In genomic region chr19:7995756-7996155, GRCh38 we compare ENCODE assay signal across 25 cellular contexts. TPM values are rescaled to one million over a fixed set of nuclear protein-coding genes. Genes with fewer than 3 reads are reported as not detected.
DNase-seq lines count a peak whose midpoint lies in the region; ATAC-seq and TF ChIP-seq lines count a peak whose summit lies in the region.
"Had no signal": no experiment of that assay in that cellular context is flagged by ENCODE, and none has a peak within 500 bp of the region (broad histone marks: within the 10 kb centered on the region; RNA-seq: fewer than 3 reads in every experiment).

No MANE protein-coding gene starts in this region.

- H4K20me1 ChIP-seq in BLaER1 (peaks cover 100% of the 10 kb centered on the region), GM23338 (replicated peaks; ENCODE audit: insufficient read depth) (peaks cover 93% of the 10 kb centered on the region), osteoblast (ENCODE audit: insufficient read depth, low read length) (peaks cover 82% of the 10 kb centered on the region)

- H3K27ac ChIP-seq in BLaER1 (no peak overlapping the region), GM23338 (ENCODE audit: low read depth) (peak overlapping the region; percentile 46; the same call in 1 of the 2 replicates), osteoblast (ENCODE audit: low read depth, low read length) (no peak overlapping the region)
- H3K27ac ChIP-seq: HL-60, SJSA1 had no signal

- no peak for TF ChIP-seq CTCF in GM23338 (conservative IDR thresholded peaks at IDR 0.05; ENCODE audit: low read depth in 2 of 2)
- no peak for TF ChIP-seq CTCF in brain (conservative IDR thresholded peaks at IDR 0.05)
- TF ChIP-seq CTCF in osteoblast (IDR thresholded peaks at IDR 0.05; ENCODE audit: extremely low read depth, low read depth, low read length) = no peak

- H3F3A ChIP-seq in GM23338 (replicated peaks; ENCODE audit: low read depth) = peaks cover 7% of the 10 kb centered on the region; the same call in 1 of the 2 replicates

- H3K4me3 ChIP-seq in BLaER1 (no peak overlapping the region), GM23338 (no peak overlapping the region), osteoblast (ENCODE audit: insufficient read depth, low read length) (no peak overlapping the region)
- H3K4me3 ChIP-seq: SJSA1 had no signal

- H3K27ac Mint-ChIP-seq in GM23338 = no peak overlapping the region
- H3K27ac Mint-ChIP-seq in brain = peak overlapping the region in 3 of 5 experiments; percentile 25 to 35 (median 29)
- H3K27ac Mint-ChIP-seq: B cell had no signal

- peaks cover 4% of the 10 kb centered on the region for H3K27me3 Mint-ChIP-seq in GM23338 (ENCODE audit: insufficient read depth, low read depth, poor library complexity)
- peaks cover 3% of the 10 kb centered on the region for H3K27me3 Mint-ChIP-seq in brain
- H3K27me3 Mint-ChIP-seq: B cell; CD4-positive, CD25-positive, alpha-beta regulatory T cell had no signal

- H3K4me2 ChIP-seq in BLaER1 (peak overlapping the region; percentile 66; the same call in 1 of the 2 replicates), GM23338 (no peak overlapping the region), osteoblast (ENCODE audit: insufficient read depth, low read length) (no peak overlapping the region)

- H3K4me1 ChIP-seq in BLaER1 (peaks cover 70% of the 10 kb centered on the region), GM23338 (ENCODE audit: insufficient read depth) (peaks cover 22% of the 10 kb centered on the region), osteoblast (ENCODE audit: insufficient read depth, low read length) (peaks cover 13% of the 10 kb centered on the region)

- no peak overlapping the region for H2AFZ ChIP-seq in GM23338
- no peak overlapping the region for H2AFZ ChIP-seq in osteoblast (ENCODE audit: low read length)

- peaks cover 44% of the 10 kb centered on the region for H3K4me1 Mint-ChIP-seq in GM23338
- peaks cover 55% of the 10 kb centered on the region for H3K4me1 Mint-ChIP-seq in brain

- H3K9me2 ChIP-seq in GM23338 (ENCODE audit: insufficient read depth) = no peaks in the 10 kb centered on the region

- ATAC-seq in GM23338 (no peak), left lobe of liver (peak; percentile 27)
- ATAC-seq: PC-3 had no signal

- H3K27me3 ChIP-seq in BLaER1 (no peaks in the 10 kb centered on the region), GM23338 (ENCODE audit: insufficient read depth) (no peaks in the 10 kb centered on the region), osteoblast (ENCODE audit: insufficient read depth, low read length) (no peaks in the 10 kb centered on the region)
- H3K27me3 ChIP-seq: SJSA1 had no signal

- H3K79me2 ChIP-seq in GM23338 (replicated peaks; ENCODE audit: insufficient read depth) (peaks cover 100% of the 10 kb centered on the region), osteoblast (ENCODE audit: insufficient read depth, low read length) (peaks cover 96% of the 10 kb centered on the region)

- peaks cover 71% of the 10 kb centered on the region for H3K36me3 ChIP-seq in BLaER1
- peaks cover 10% of the 10 kb centered on the region for H3K36me3 ChIP-seq in GM23338 (ENCODE audit: insufficient read depth)
- peaks cover 18% of the 10 kb centered on the region for H3K36me3 ChIP-seq in osteoblast (ENCODE audit: insufficient read depth, low read length)

- H3K4me3 Mint-ChIP-seq in GM23338 = no peak overlapping the region
- no peak overlapping the region for H3K4me3 Mint-ChIP-seq in brain
- H3K4me3 Mint-ChIP-seq: B cell had no signal

- no peaks in the 10 kb centered on the region for H3K9me3 ChIP-seq in BLaER1
- H3K9me3 ChIP-seq in osteoblast (ENCODE audit: low read depth, low read length) = no peaks in the 10 kb centered on the region
- H3K9me3 ChIP-seq: SJSA1 had no signal

- DNase-seq in GM23338 (ENCODE audit: low spot score) (no peak), left lobe of liver (ENCODE audit: low spot score) (no peak), osteoblast (ENCODE audit: insufficient read length, low spot score, missing footprints) (no peak), C1 segment of cervical spinal cord (lab: John Stamatoyannopoulos, UW) (no peak), NCI-H187 treated with DMSO at 0.1 percent for 48 hours (lab: John Stamatoyannopoulos, UW) (no peak), DMS114 treated with DMSO at 0.1 percent for 48 hours (lab: John Stamatoyannopoulos, UW; ENCODE audit: unreplicated experiment) (no peak)
- DNase-seq: CD4-positive, CD25-positive, alpha-beta regulatory T cell; HCEC 1CT; NCI-H1048; NCI-H1417; NCI-H1694 treated with DMSO at 0.1 percent for 48 hours; NCI-H2081 treated with DMSO at 0.1 percent for 48 hours; NCI-H446; NCI-H524 treated with DMSO at 0.1 percent for 48 hours; NCI-H774; PC-3; Right ventricle myocardium superior had no signal

- peaks cover 30% of the 10 kb centered on the region for H3K36me3 Mint-ChIP-seq in GM23338 (ENCODE audit: low read depth)
- H3K36me3 Mint-ChIP-seq in brain = peaks cover 38% of the 10 kb centered on the region

- H3K9me3 Mint-ChIP-seq in GM23338 (no peaks in the 10 kb centered on the region), brain (no peaks in the 10 kb centered on the region)
- H3K9me3 Mint-ChIP-seq: CD4-positive, CD25-positive, alpha-beta regulatory T cell had no signal

- H3K9ac ChIP-seq in BLaER1 = no peak overlapping the region

TF ChIP-seq in GM23338, 12 proteins besides CTCF, POLR2A, EP300 and RAD21 (continues in another document):
- TF ChIP-seq ZNF462 (CRISPR knock-in tag; IDR thresholded peaks at IDR 0.05) = no peak
- TF ChIP-seq EZH2 (IDR thresholded peaks at IDR 0.05; ENCODE audit: low read depth, unreplicated experiment) = no peak

RNA-seq across cellular contexts. Expression of gene ELAVL1, which starts 9.7 kb away (rescaled TPM):
- total RNA-seq in GM23338 (2014; rRNA removed; shearing (Covaris generic)) = 118 and 143 TPM in 2 replicates
- polyA plus RNA-seq in GM23338 (2016; fragmentation: Nextera tagmentation; extraction: Ambion mirVana) = 74.1 and 81.6 TPM in 2 replicates
- polyA plus RNA-seq in brain (ENCODE audit: insufficient read depth, low read depth, low replicate concordance) = 116 TPM
- 28.6 TPM for total RNA-seq in left lobe of liver
- 23.0 and 25.7 TPM in 2 replicates for total RNA-seq in osteoblast

RNA-seq across cellular contexts. Expression of gene TIMM44, which starts 52.3 kb away (rescaled TPM):
- 121 and 125 TPM in 2 replicates for total RNA-seq in GM23338 (2014; rRNA removed; shearing (Covaris generic))
- 128 and 131 TPM in 2 replicates for polyA plus RNA-seq in GM23338 (2016; fragmentation: Nextera tagmentation; extraction: Ambion mirVana)
- polyA plus RNA-seq in brain (ENCODE audit: insufficient read depth, low read depth, low replicate concordance) = 51.2 TPM
- total RNA-seq in left lobe of liver = 33.5 TPM
- total RNA-seq in osteoblast = 52.5 and 55.4 TPM in 2 replicates

RNA-seq across cellular contexts. Expression of gene CCL25, which starts 56.8 kb away (rescaled TPM):
- total RNA-seq in GM23338 (2014; rRNA removed; shearing (Covaris generic)) = 0.52 TPM in 1 of 2 replicates, not detected in the other
- 0.73 and 0.97 TPM in 2 replicates for polyA plus RNA-seq in GM23338 (2016; fragmentation: Nextera tagmentation; extraction: Ambion mirVana)
- polyA plus RNA-seq in brain (ENCODE audit: insufficient read depth, low read depth, low replicate concordance) = not detected
- 0.30 TPM for total RNA-seq in left lobe of liver
- not detected in 2 replicates for total RNA-seq in osteoblast
- total RNA-seq: A673; B cell; CD4-positive, CD25-positive, alpha-beta regulatory T cell; H1; PC-3; Right ventricle myocardium superior; RPMI7951; SJSA1 had no signal
